Comparison of ENCODE assay signal across 1 cellular context in the genomic region with DNA sequence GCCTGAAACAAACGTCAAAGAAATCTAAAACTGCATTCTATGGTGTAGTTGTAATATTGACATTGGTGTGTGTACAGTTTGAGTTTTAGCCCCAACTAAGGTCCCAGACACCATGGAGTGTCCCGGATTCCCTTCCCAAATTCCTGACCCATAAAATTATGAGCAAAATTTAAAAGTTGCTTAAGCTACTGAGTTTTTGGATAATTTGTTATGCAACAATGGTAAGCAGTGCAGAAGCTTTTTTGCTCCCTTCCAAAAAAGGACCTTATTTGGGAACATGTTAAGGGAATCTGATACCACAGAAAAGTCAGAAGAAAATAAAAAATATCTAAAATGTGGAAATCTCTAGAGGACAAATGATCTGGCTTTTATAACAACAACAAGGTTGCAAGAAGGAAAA.
TF ChIP-seq lines count a peak whose summit lies in the region.

No MANE protein-coding gene starts in this region.

TF ChIP-seq in GM23338, 12 proteins besides CTCF, POLR2A, EP300 and RAD21 (continued from another document):
- TF ChIP-seq EZH2phosphoT487 (IDR thresholded peaks at IDR 0.05; ENCODE audit: unreplicated experiment) = no peak
- no peak for TF ChIP-seq NANOG (IDR thresholded peaks at IDR 0.05; ENCODE audit: borderline replicate concordance)
- TF ChIP-seq, protein P1, sequence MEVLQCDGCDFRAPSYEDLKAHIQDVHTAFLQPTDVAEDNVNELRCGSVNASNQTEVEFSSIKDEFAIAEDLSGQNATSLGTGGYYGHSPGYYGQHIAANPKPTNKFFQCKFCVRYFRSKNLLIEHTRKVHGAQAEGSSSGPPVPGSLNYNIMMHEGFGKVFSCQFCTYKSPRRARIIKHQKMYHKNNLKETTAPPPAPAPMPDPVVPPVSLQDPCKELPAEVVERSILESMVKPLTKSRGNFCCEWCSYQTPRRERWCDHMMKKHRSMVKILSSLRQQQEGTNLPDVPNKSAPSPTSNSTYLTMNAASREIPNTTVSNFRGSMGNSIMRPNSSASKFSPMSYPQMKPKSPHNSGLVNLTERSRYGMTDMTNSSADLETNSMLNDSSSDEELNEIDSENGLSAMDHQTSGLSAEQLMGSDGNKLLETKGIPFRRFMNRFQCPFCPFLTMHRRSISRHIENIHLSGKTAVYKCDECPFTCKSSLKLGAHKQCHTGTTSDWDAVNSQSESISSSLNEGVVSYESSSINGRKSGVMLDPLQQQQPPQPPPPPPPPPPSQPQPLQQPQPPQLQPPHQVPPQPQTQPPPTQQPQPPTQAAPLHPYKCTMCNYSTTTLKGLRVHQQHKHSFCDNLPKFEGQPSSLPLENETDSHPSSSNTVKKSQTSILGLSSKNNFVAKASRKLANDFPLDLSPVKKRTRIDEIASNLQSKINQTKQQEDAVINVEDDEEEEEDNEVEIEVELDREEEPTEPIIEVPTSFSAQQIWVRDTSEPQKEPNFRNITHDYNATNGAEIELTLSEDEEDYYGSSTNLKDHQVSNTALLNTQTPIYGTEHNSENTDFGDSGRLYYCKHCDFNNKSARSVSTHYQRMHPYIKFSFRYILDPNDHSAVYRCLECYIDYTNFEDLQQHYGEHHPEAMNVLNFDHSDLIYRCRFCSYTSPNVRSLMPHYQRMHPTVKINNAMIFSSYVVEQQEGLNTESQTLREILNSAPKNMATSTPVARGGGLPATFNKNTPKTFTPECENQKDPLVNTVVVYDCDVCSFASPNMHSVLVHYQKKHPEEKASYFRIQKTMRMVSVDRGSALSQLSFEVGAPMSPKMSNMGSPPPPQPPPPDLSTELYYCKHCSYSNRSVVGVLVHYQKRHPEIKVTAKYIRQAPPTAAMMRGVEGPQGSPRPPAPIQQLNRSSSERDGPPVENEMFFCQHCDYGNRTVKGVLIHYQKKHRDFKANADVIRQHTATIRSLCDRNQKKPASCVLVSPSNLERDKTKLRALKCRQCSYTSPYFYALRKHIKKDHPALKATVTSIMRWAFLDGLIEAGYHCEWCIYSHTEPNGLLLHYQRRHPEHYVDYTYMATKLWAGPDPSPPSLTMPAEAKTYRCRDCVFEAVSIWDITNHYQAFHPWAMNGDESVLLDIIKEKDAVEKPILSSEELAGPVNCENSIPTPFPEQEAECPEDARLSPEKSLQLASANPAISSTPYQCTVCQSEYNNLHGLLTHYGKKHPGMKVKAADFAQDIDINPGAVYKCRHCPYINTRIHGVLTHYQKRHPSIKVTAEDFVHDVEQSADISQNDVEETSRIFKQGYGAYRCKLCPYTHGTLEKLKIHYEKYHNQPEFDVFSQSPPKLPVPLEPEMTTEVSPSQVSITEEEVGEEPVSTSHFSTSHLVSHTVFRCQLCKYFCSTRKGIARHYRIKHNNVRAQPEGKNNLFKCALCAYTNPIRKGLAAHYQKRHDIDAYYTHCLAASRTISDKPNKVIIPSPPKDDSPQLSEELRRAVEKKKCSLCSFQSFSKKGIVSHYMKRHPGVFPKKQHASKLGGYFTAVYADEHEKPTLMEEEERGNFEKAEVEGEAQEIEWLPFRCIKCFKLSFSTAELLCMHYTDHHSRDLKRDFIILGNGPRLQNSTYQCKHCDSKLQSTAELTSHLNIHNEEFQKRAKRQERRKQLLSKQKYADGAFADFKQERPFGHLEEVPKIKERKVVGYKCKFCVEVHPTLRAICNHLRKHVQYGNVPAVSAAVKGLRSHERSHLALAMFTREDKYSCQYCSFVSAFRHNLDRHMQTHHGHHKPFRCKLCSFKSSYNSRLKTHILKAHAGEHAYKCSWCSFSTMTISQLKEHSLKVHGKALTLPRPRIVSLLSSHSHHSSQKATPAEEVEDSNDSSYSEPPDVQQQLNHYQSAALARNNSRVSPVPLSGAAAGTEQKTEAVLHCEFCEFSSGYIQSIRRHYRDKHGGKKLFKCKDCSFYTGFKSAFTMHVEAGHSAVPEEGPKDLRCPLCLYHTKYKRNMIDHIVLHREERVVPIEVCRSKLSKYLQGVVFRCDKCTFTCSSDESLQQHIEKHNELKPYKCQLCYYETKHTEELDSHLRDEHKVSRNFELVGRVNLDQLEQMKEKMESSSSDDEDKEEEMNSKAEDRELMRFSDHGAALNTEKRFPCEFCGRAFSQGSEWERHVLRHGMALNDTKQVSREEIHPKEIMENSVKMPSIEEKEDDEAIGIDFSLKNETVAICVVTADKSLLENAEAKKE (CRISPR knock-in tag; IDR thresholded peaks at IDR 0.05) = no peak
- no peak for TF ChIP-seq STAT1 (IDR thresholded peaks at IDR 0.05; ENCODE audit: unreplicated experiment)
- TF ChIP-seq, protein P2, sequence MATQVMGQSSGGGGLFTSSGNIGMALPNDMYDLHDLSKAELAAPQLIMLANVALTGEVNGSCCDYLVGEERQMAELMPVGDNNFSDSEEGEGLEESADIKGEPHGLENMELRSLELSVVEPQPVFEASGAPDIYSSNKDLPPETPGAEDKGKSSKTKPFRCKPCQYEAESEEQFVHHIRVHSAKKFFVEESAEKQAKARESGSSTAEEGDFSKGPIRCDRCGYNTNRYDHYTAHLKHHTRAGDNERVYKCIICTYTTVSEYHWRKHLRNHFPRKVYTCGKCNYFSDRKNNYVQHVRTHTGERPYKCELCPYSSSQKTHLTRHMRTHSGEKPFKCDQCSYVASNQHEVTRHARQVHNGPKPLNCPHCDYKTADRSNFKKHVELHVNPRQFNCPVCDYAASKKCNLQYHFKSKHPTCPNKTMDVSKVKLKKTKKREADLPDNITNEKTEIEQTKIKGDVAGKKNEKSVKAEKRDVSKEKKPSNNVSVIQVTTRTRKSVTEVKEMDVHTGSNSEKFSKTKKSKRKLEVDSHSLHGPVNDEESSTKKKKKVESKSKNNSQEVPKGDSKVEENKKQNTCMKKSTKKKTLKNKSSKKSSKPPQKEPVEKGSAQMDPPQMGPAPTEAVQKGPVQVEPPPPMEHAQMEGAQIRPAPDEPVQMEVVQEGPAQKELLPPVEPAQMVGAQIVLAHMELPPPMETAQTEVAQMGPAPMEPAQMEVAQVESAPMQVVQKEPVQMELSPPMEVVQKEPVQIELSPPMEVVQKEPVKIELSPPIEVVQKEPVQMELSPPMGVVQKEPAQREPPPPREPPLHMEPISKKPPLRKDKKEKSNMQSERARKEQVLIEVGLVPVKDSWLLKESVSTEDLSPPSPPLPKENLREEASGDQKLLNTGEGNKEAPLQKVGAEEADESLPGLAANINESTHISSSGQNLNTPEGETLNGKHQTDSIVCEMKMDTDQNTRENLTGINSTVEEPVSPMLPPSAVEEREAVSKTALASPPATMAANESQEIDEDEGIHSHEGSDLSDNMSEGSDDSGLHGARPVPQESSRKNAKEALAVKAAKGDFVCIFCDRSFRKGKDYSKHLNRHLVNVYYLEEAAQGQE (IDR thresholded peaks at IDR 0.05; ENCODE audit: unreplicated experiment) = no peak
- no peak for TF ChIP-seq POLR2AphosphoS5 (IDR thresholded peaks at IDR 0.05; ENCODE audit: low read depth)
- TF ChIP-seq CREB1 (CRISPR knock-in tag; IDR thresholded peaks at IDR 0.05; ENCODE audit: low read depth) = no peak
- TF ChIP-seq EZH2 (IDR thresholded peaks at IDR 0.05; ENCODE audit: low read depth, unreplicated experiment) = no peak
TF ChIP-seq in GM23338: peak in this region for 0.
